ENCODE assay signal across 19 cellular contexts in the genomic region with DNA sequence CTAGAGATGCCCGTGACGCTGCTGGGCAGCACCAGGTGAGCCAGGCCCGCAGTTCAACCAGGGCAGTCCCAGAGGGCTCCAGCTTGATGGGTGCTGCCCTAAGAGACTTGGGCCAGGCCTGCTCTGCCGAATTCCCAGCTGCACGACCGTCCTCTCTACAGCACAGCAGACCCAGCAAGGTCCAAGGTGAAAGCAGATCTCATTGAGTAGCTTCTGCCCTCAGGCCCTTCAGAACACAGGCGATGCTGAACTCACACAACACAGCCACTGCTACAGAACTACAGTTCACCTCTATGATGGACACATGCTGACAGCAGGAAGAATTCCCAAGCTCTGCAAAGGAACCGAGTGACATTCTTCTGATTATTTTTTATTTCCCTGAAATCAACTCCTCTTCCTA.
DNase-seq lines count a peak whose midpoint lies in the region; ATAC-seq and TF ChIP-seq lines count a peak whose summit lies in the region.
"Had no signal": no experiment of that assay in that cellular context is flagged by ENCODE, and none has a peak within 500 bp of the region (broad histone marks: within the 10 kb centered on the region; RNA-seq: fewer than 3 reads in every experiment).

No MANE protein-coding gene starts in this region.

- no peak for ATAC-seq in right cardiac atrium
- ATAC-seq in GM21390 (IDR thresholded peaks at IDR 0.05; ENCODE audit: unreplicated experiment), result no peak
- ATAC-seq: CD8-positive, alpha-beta T cell; GM23338; K562; left lung had no signal

- WGBS in right cardiac atrium, result 80% methylated on average over 8 of the region's 8 CpGs

- H3K4me2 ChIP-seq in BLaER1, result peak overlapping the region; percentile 98
- H3K4me2 ChIP-seq: GM23338 had no signal

- peaks cover 83% of the 10 kb centered on the region for H3K4me1 ChIP-seq in BLaER1
- peaks cover 42% of the 10 kb centered on the region for H3K4me1 ChIP-seq in right cardiac atrium (ENCODE audit: control insufficient read depth, insufficient read depth, low read length)

- DNase-seq in RWPE1 (ENCODE audit: low spot score) (no peak), right cardiac atrium (no peak), retina (peak; percentile 33), amniotic stem cell (lab: John Stamatoyannopoulos, UW) (no peak), superior temporal gyrus (ENCODE audit: extremely low spot score) (no peak)
- no peak for DNase-seq in effector CD4-positive, alpha-beta T cell
- DNase-seq: activated CD4-positive, alpha-beta T cell treated with anti-CD3 and anti-CD28 coated beads, Interleukin-2, amount 10 ng/mL, durations not matched to agents 24 days and 14 days; activated CD8-positive, alpha-beta memory T cell treated with anti-CD3 and anti-CD28 coated beads, Interleukin-2, amount 50 U/mL, for 4 hours; CD8-positive, alpha-beta T cell; left lung; NCI-H1694; right lobe of liver; SHP77 treated with DMSO at 0.1 percent for 48 hours; T-helper 1 cell; transverse colon had no signal

- intact Hi-C loops in right cardiac atrium (cut with DNase I), result no loop called here

- CTCF ChIA-PET in RWPE1 (lab: Yijun Ruan, JAX), result no interaction called here

- H3K36me3 ChIP-seq in BLaER1, result no peaks in the 10 kb centered on the region
- H3K36me3 ChIP-seq: left lung, right lobe of liver, transverse colon had no signal

- H3K9ac ChIP-seq in BLaER1, result peak overlapping the region; percentile 20; the same call in 1 of the 2 replicates

- H3K27me3 ChIP-seq in BLaER1 (no peaks in the 10 kb centered on the region), right cardiac atrium (ENCODE audit: control insufficient read depth, insufficient read depth) (no peaks in the 10 kb centered on the region)
- H3K27me3 ChIP-seq: left lung, right lobe of liver, transverse colon had no signal

- H3K4me3 ChIP-seq in BLaER1 (no peak overlapping the region), right cardiac atrium (ENCODE audit: low read length) (no peak overlapping the region)
- H3K4me3 ChIP-seq: GM23338, K562, left lung, right lobe of liver, transverse colon had no signal

- H3K27ac ChIP-seq in BLaER1 (peak overlapping the region; percentile 52), RWPE1 (peak overlapping the region; percentile 12; the same call in 1 of the 2 replicates), right cardiac atrium (ENCODE audit: low read length) (peak overlapping the region; percentile 94)
- H3K27ac ChIP-seq: left lung, right lobe of liver had no signal

- no peak for TF ChIP-seq CTCF in RWPE1 (conservative IDR thresholded peaks at IDR 0.05; ENCODE audit: low read depth)

- no peaks in the 10 kb centered on the region for H3K9me3 ChIP-seq in BLaER1
- H3K9me3 ChIP-seq in right cardiac atrium (ENCODE audit: control insufficient read depth, low read length), result no peaks in the 10 kb centered on the region
- H3K9me3 ChIP-seq: left lung, right lobe of liver, transverse colon had no signal

- H4K20me1 ChIP-seq in BLaER1, result peaks cover 100% of the 10 kb centered on the region

- POLR2A ChIA-PET in RWPE1 (lab: Yijun Ruan, JAX; ENCODE audit: low non-redundant PET), result no interaction called here

Comparison
In these comparisons a context has a peak if more than half of its experiments do, and no peak if none do; other contexts are left out.
1. H3K27ac ChIP-seq: peak in every context shown above with its lines; median percentile 94 in right cardiac atrium; 52 in BLaER1; 12 in RWPE1.